Comparison of ENCODE assay signal across 14 cellular contexts in the genomic region with DNA sequence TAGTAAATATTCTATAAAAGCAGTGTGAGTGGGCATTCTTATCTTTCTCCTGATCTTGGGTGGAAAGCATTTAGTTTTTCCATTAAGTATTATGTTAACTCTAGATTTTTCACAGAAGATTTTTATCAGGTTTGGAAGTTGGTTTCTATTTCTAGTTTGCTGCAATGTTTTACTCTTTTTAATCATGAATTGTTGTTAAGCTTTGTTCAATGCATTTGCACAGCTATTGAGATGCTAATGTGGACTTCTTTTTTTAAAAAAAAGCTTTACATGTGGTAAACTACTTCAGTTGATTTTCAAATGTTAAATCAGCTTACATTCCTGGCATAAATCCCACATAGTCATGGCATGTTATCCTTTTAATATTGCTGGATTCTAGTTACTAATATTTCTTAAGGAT.
DNase-seq lines count a peak whose midpoint lies in the region; ATAC-seq and TF ChIP-seq lines count a peak whose summit lies in the region.
"Had no signal": no experiment of that assay in that cellular context is flagged by ENCODE, and none has a peak within 500 bp of the region (broad histone marks: within the 10 kb centered on the region; RNA-seq: fewer than 3 reads in every experiment).

No MANE protein-coding gene starts in this region.

- peaks cover 0 to 3% of the 10 kb centered on the region in 2 donors for H3K27me3 Mint-ChIP-seq in CD4-positive, alpha-beta memory T cell
- H3K27me3 Mint-ChIP-seq: CD4-positive, CD25-positive, alpha-beta regulatory T cell had no signal

- TF ChIP-seq CTCF in colonic mucosa (IDR thresholded peaks at IDR 0.05) = no peak

- DNase-seq in EH (ENCODE audit: low read depth) = peak; percentile 23
- peak; percentile 26 for DNase-seq in dedifferentiated amniotic fluid mesenchymal stem cell (ENCODE audit: extremely low spot score)
- no peak for DNase-seq in CD4-positive, alpha-beta memory T cell
- no peak for DNase-seq in NCI-H1105 treated with DMSO at 0.1 percent for 48 hours (lab: John Stamatoyannopoulos, UW)
- DNase-seq in colonic mucosa = no peak
- DNase-seq: Calu3; CD4-positive, CD25-positive, alpha-beta regulatory T cell; DMS 273 treated with DMSO at 0.1 percent for 48 hours had no signal

- no peak overlapping the region for H3K4me3 Mint-ChIP-seq in CD4-positive, alpha-beta memory T cell
- H3K4me3 Mint-ChIP-seq: CD4-positive, CD25-positive, alpha-beta regulatory T cell had no signal

- no peaks in the 10 kb centered on the region for H3K36me3 Mint-ChIP-seq in CD4-positive, alpha-beta memory T cell
- H3K36me3 Mint-ChIP-seq: CD4-positive, CD25-positive, alpha-beta regulatory T cell had no signal

- no peak overlapping the region for H3K27ac Mint-ChIP-seq in CD4-positive, alpha-beta memory T cell
- H3K27ac Mint-ChIP-seq: CD4-positive, CD25-positive, alpha-beta regulatory T cell had no signal

- H3K9ac ChIP-seq in HUES64 (ENCODE audit: low read depth, low read length) = no peak overlapping the region; the same call in 1 of the 2 replicates
- H3K9ac ChIP-seq in iPS-20b (ENCODE audit: low read depth, low read length) = peak overlapping the region; percentile 50; the same call in 1 of the 2 replicates
- no peak overlapping the region for H3K9ac ChIP-seq in colonic mucosa (ENCODE audit: low read depth in 2 of 2, low read length in 2 of 2)
- H3K9ac ChIP-seq: BLaER1 treated with 17β-estradiol and CSF1 and Interleukin-3, amounts not matched to agents 10 nM and 100 nM had no signal

- intact Hi-C loops in CD4-positive, alpha-beta memory T cell (cut with micrococcal nuclease) = no loop called here
- intact Hi-C loops in colonic mucosa (cut with DNase I) = no loop called here

- no peaks in the 10 kb centered on the region for H3K36me3 ChIP-seq in HUES64 (ENCODE audit: insufficient read depth, low read length)
- H3K36me3 ChIP-seq in iPS-20b (ENCODE audit: insufficient read depth, low read depth, low read length) = no peaks in the 10 kb centered on the region
- no peaks in the 10 kb centered on the region for H3K36me3 ChIP-seq in CD4-positive, alpha-beta memory T cell (ENCODE audit: insufficient read depth, low read length)
- H3K36me3 ChIP-seq in colonic mucosa = no peaks in the 10 kb centered on the region
- H3K36me3 ChIP-seq: BLaER1 treated with 17β-estradiol and CSF1 and Interleukin-3, amounts not matched to agents 10 nM and 100 nM had no signal

- H3K4me3 ChIP-seq in HUES64 (ENCODE audit: low read length) (no peak overlapping the region), iPS-20b (ENCODE audit: low read length) (peak overlapping the region; percentile 44; the same call in 1 of the 2 replicates), colonic mucosa (no peak overlapping the region)
- no peak overlapping the region for H3K4me3 ChIP-seq in CD4-positive, alpha-beta memory T cell (ENCODE audit: low read length in 2 of 2)
- H3K4me3 ChIP-seq: BLaER1 treated with 17β-estradiol and CSF1 and Interleukin-3, amounts not matched to agents 10 nM and 100 nM; K562 had no signal

- ATAC-seq in GM19467 (IDR thresholded peaks at IDR 0.05; ENCODE audit: unreplicated experiment) = no peak
- ATAC-seq: K562 had no signal

- H3K27me3 ChIP-seq in HUES64 (ENCODE audit: insufficient read depth, low read length) (no peaks in the 10 kb centered on the region), iPS-20b (ENCODE audit: insufficient read depth, low read length) (no peaks in the 10 kb centered on the region), colonic mucosa (no peaks in the 10 kb centered on the region)
- H3K27me3 ChIP-seq in CD4-positive, alpha-beta memory T cell (ENCODE audit: insufficient read depth, low read length) = no peaks in the 10 kb centered on the region
- H3K27me3 ChIP-seq: BLaER1 treated with 17β-estradiol and CSF1 and Interleukin-3, amounts not matched to agents 10 nM and 100 nM had no signal

- H3K27ac ChIP-seq in HUES64 (ENCODE audit: low read depth, low read length) = peak overlapping the region; percentile 82
- H3K27ac ChIP-seq in iPS-20b (ENCODE audit: low read length) = peak overlapping the region; percentile 76
- H3K27ac ChIP-seq in CD4-positive, alpha-beta memory T cell (ENCODE audit: low read depth, low read length) = no peak overlapping the region
- no peak overlapping the region for H3K27ac ChIP-seq in colonic mucosa
- H3K27ac ChIP-seq: 22Rv1; BLaER1 treated with 17β-estradiol and CSF1 and Interleukin-3, amounts not matched to agents 10 nM and 100 nM had no signal

- POLR2A ChIA-PET in CD4-positive, alpha-beta memory T cell (lab: Charles Lee; ENCODE audit: partially characterized antibody) = no interaction called here

- H3K4me1 Mint-ChIP-seq in CD4-positive, alpha-beta memory T cell = no peaks in the 10 kb centered on the region
- H3K4me1 Mint-ChIP-seq: CD4-positive, CD25-positive, alpha-beta regulatory T cell had no signal

- H3K4me1 ChIP-seq in HUES64 (ENCODE audit: insufficient read depth, low read length) (peaks cover 14% of the 10 kb centered on the region), iPS-20b (ENCODE audit: insufficient read depth, low read length) (peaks cover 13% of the 10 kb centered on the region; the same call in 1 of the 2 replicates), colonic mucosa (no peaks in the 10 kb centered on the region)
- H3K4me1 ChIP-seq in CD4-positive, alpha-beta memory T cell (ENCODE audit: insufficient read depth, low read length) = no peaks in the 10 kb centered on the region

- CTCF ChIA-PET in CD4-positive, alpha-beta memory T cell (lab: Charles Lee; ENCODE audit: partially characterized antibody) = no interaction called here

- H3K9me3 ChIP-seq in HUES64 (ENCODE audit: insufficient read depth, low read depth, low read length) (peaks cover 3% of the 10 kb centered on the region; the same call in 1 of the 2 replicates), iPS-20b (ENCODE audit: insufficient read depth, low read depth, low read length) (peaks cover 7% of the 10 kb centered on the region; the same call in 1 of the 2 replicates), colonic mucosa (no peaks in the 10 kb centered on the region)
- H3K9me3 ChIP-seq in CD4-positive, alpha-beta memory T cell (ENCODE audit: control insufficient read depth in 1 of 2, low read length in 2 of 2) = no peaks in the 10 kb centered on the region

- H3K9me3 Mint-ChIP-seq in CD4-positive, alpha-beta memory T cell = peaks cover 0 to 11% (median 5%) of the 10 kb centered on the region in 8 donors

Comparison
In these comparisons a context has a peak if more than half of its experiments do, and no peak if none do; other contexts are left out.
1. DNase-seq: peak in EH (single experiment) and dedifferentiated amniotic fluid mesenchymal stem cell (single experiment); none in CD4-positive, alpha-beta memory T cell (0 of 5), NCI-H1105 treated with DMSO at 0.1 percent for 48 hours (single experiment) and colonic mucosa (single experiment).
2. H3K27ac ChIP-seq: peak in HUES64 (single experiment) and iPS-20b (single experiment); none in CD4-positive, alpha-beta memory T cell (single experiment) and colonic mucosa (single experiment).